8 cellular contexts compared by ENCODE assay signal in genomic region chr7:29635067-29636008, GRCh38.
DNase-seq lines count a peak whose midpoint lies in the region; TF ChIP-seq lines count a peak whose summit lies in the region.
"Not testable (repeated sequence)": the region's sequence is repeated elsewhere in the genome, so short reads cannot be mapped to it uniquely, and the experiment has no call there.

No MANE protein-coding gene starts in this region.

- H3K27ac ChIP-seq in RWPE1, result not testable (repeated sequence)

- H3K4me1 Mint-ChIP-seq in MCF 10A (ENCODE audit: insufficient read depth, unreplicated experiment); type B pancreatic cell (ENCODE audit: unreplicated experiment): not testable (repeated sequence)

- POLR2A ChIA-PET in RWPE1 (lab: Yijun Ruan, JAX; ENCODE audit: low non-redundant PET), result not testable (repeated sequence)
- POLR2A ChIA-PET in MCF 10A (lab: Yijun Ruan, JAX), result interaction anchor here (0.6 to 1.4 kb wide), 3 partner anchors 15 to 287 kb away, joined by 3 to 5 read pairs (median 3); no protein-coding TSS in a partner anchor

- CTCF ChIA-PET in RWPE1 (lab: Yijun Ruan, JAX) (interaction anchor here (0.6 to 1.3 kb wide), 7 partner anchors 50 to 840 kb away, joined by 3 read pairs; no protein-coding TSS in a partner anchor), MCF 10A (lab: Yijun Ruan, JAX) (interaction anchor here (0.6 to 5.0 kb wide), 18 partner anchors 11 to 538 kb away, joined by 3 to 53 read pairs (median 4); partner anchors contain the start of gene WIPF3)

- DNase-seq in DMS 273 treated with DMSO at 0.1 percent for 48 hours (lab: John Stamatoyannopoulos, UW) (peak; percentile 71), NCI-H2081 treated with DMSO at 0.1 percent for 48 hours (lab: John Stamatoyannopoulos, UW) (peak; percentile 31), RWPE1 (ENCODE audit: low spot score) (peak; percentile 23), MCF 10A (ENCODE audit: unreplicated experiment) (peak; percentile 59), glomerular endothelial cell (ENCODE audit: extremely low read depth, low read depth, low spot score) (peak; percentile 10), middle frontal gyrus (ENCODE audit: extremely low spot score, low spot score) (peak; percentile 11)
- DNase-seq in HFF-Myc (ENCODE audit: extremely low read depth, low read depth); type B pancreatic cell (ENCODE audit: extremely low spot score, unreplicated experiment): not testable (repeated sequence)

- not testable (repeated sequence) for H3K4me3 ChIP-seq in HFF-Myc (replicated peaks; ENCODE audit: low read depth, low read length)

- not testable (repeated sequence) for H3K27ac Mint-ChIP-seq in MCF 10A (ENCODE audit: low read depth, unreplicated experiment); type B pancreatic cell

- H3K36me3 Mint-ChIP-seq in MCF 10A (ENCODE audit: insufficient read depth, unreplicated experiment); type B pancreatic cell: not testable (repeated sequence)

- not testable (repeated sequence) for H3K9me3 Mint-ChIP-seq in MCF 10A (ENCODE audit: unreplicated experiment); type B pancreatic cell

- not testable (repeated sequence) for BruUV-seq in MCF 10A (replicated peaks; lab: Mats Ljungman, UMichigan)

- intact Hi-C loops in MCF 10A (cut with micrococcal nuclease), result loop anchor here (1.0 to 5.0 kb wide), 3 partner anchors 112 to 427 kb away; no protein-coding TSS in a partner anchor

- not testable (repeated sequence) for H3K4me3 Mint-ChIP-seq in MCF 10A (ENCODE audit: unreplicated experiment); type B pancreatic cell

- TF ChIP-seq CTCF in HFF-Myc (IDR thresholded peaks at IDR 0.05; ENCODE audit: low read depth, low read length, missing control alignments) (peak; percentile 53), RWPE1 (conservative IDR thresholded peaks at IDR 0.05; ENCODE audit: low read depth) (peak; percentile 83), MCF 10A (IDR thresholded peaks at IDR 0.05; ENCODE audit: unreplicated experiment) (peak; percentile 50), type B pancreatic cell (conservative IDR thresholded peaks at IDR 0.05) (peak; percentile 73)

- H3K27me3 Mint-ChIP-seq in MCF 10A (ENCODE audit: insufficient read depth, unreplicated experiment); type B pancreatic cell: not testable (repeated sequence)
